ENCODE assay signal across 15 cellular contexts in genomic region chr2:96747061-96747460, GRCh38.
"Had no signal": no experiment of that assay in that cellular context is flagged by ENCODE, and none has a peak within 500 bp of the region (broad histone marks: within the 10 kb centered on the region; RNA-seq: fewer than 3 reads in every experiment).

No MANE protein-coding gene starts in this region.

- H3K9me3 ChIP-seq: stomach, thoracic aorta had no signal

- H3K4me3 Mint-ChIP-seq: activated naive CD4-positive, alpha-beta T cell treated with anti-CD3 and anti-CD28 coated beads for 36 hours; activated T-helper 17 cell treated with anti-CD3 and anti-CD28 coated beads, Interleukin-2, amount 50 U/mL, for 72 hours; dendritic cell treated with granulocyte-macrophage colony-stimulating factor and Interleukin-4, amounts not matched to agents 40 ng/mL and 50 ng/mL, for 4 days; immature natural killer cell; nephron had no signal

- H3K4me1 ChIP-seq: foreskin keratinocyte, stomach had no signal

- H3K36me3 Mint-ChIP-seq: immature natural killer cell had no signal

- H3K36me3 ChIP-seq: brain microvascular endothelial cell, stomach, thoracic aorta had no signal

- H3K9me3 Mint-ChIP-seq: activated naive CD4-positive, alpha-beta T cell treated with anti-CD3 and anti-CD28 coated beads for 36 hours; activated T-helper 17 cell treated with anti-CD3 and anti-CD28 coated beads, Interleukin-2, amount 50 U/mL, for 72 hours; dendritic cell treated with granulocyte-macrophage colony-stimulating factor and Interleukin-4, amounts not matched to agents 40 ng/mL and 50 ng/mL, for 4 days; immature natural killer cell; nephron had no signal

- DNase-seq: activated CD4-positive, alpha-beta T cell treated with anti-CD3 and anti-CD28 coated beads, Interleukin-2, amount 50 U/mL, for 1 hour; activated naive CD4-positive, alpha-beta T cell treated with anti-CD3 and anti-CD28 coated beads for 36 hours; activated T-cell treated with anti-CD3 and anti-CD28 coated beads for 4 hours; brain microvascular endothelial cell; cerebellar nuclear complex; immature natural killer cell; left cardiac atrium; stimulated activated CD4-positive, alpha-beta T cell treated with anti-CD3 and anti-CD28 coated beads, Interleukin-15, amount 100 ng/mL, for 24 hours; stimulated activated CD4-positive, alpha-beta T cell treated with anti-CD3 and anti-CD28 coated beads, Interleukin-4, amount 100 ng/mL, for 24 hours; stomach had no signal

- H3K27me3 ChIP-seq: brain microvascular endothelial cell, foreskin keratinocyte, stomach had no signal

- H3K4me3 ChIP-seq: stomach, thoracic aorta had no signal

- ATAC-seq: activated T-helper 17 cell treated with anti-CD3 and anti-CD28 coated beads, Interleukin-2, amount 50 U/mL, for 72 hours had no signal

- H3K27ac Mint-ChIP-seq: activated naive CD4-positive, alpha-beta T cell treated with anti-CD3 and anti-CD28 coated beads for 36 hours; activated T-helper 17 cell treated with anti-CD3 and anti-CD28 coated beads, Interleukin-2, amount 50 U/mL, for 72 hours; dendritic cell treated with granulocyte-macrophage colony-stimulating factor and Interleukin-4, amounts not matched to agents 40 ng/mL and 50 ng/mL, for 4 days; immature natural killer cell; nephron had no signal

- H3K27me3 Mint-ChIP-seq: activated T-helper 17 cell treated with anti-CD3 and anti-CD28 coated beads, Interleukin-2, amount 50 U/mL, for 72 hours had no signal

- H3K27ac ChIP-seq: brain microvascular endothelial cell, foreskin keratinocyte, stomach, thoracic aorta had no signal

- H3K4me1 Mint-ChIP-seq: activated T-helper 17 cell treated with anti-CD3 and anti-CD28 coated beads, Interleukin-2, amount 50 U/mL, for 72 hours; immature natural killer cell; nephron had no signal
